In genomic region chr1:101995984-101996731, GRCh38 we compare ENCODE assay signal across 13 cellular contexts. TPM values are rescaled to one million over a fixed set of nuclear protein-coding genes. Genes with fewer than 3 reads are reported as not detected.
DNase-seq lines count a peak whose midpoint lies in the region; ATAC-seq, FAIRE-seq and TF ChIP-seq lines count a peak whose summit lies in the region.
"Had no signal": no experiment of that assay in that cellular context is flagged by ENCODE, and none has a peak within 500 bp of the region (broad histone marks: within the 10 kb centered on the region; RNA-seq: fewer than 3 reads in every experiment).

No MANE protein-coding gene starts in this region.

- peaks cover 24% of the 10 kb centered on the region for H3K4me1 Mint-ChIP-seq in brain
- peaks cover 15% of the 10 kb centered on the region for H3K4me1 Mint-ChIP-seq in nephron progenitor cell
- H3K4me1 Mint-ChIP-seq: CD14-positive monocyte had no signal

- TF ChIP-seq CTCF in brain (conservative IDR thresholded peaks at IDR 0.05): no peak
- no peak for TF ChIP-seq CTCF in nephron progenitor cell (IDR thresholded peaks at IDR 0.05)

- H3K27ac Mint-ChIP-seq in brain (peak overlapping the region in 4 of 5 experiments; percentile 37 to 88 (median 52)), nephron progenitor cell (no peak overlapping the region)
- H3K27ac Mint-ChIP-seq: CD14-positive monocyte had no signal

- peak; percentile 81 for DNase-seq in DMS53 (lab: John Stamatoyannopoulos, UW)
- peak; percentile 51 for DNase-seq in NCI-H1105 treated with DMSO at 0.1 percent for 48 hours (lab: John Stamatoyannopoulos, UW)
- DNase-seq in nephron progenitor cell: peak; percentile 10
- no peak for DNase-seq in RCC 7860 (ENCODE audit: low spot score)
- DNase-seq: effector CD8-positive, alpha-beta T cell; sigmoid colon had no signal

- peaks cover 36% of the 10 kb centered on the region for H3K27me3 Mint-ChIP-seq in brain
- peaks cover 42% of the 10 kb centered on the region for H3K27me3 Mint-ChIP-seq in nephron progenitor cell (ENCODE audit: low read depth, poor library complexity)

- FAIRE-seq in RCC 7860 (lab: Jason Lieb, UNC): no peak
- FAIRE-seq: TTC549 had no signal

- H3K4me3 Mint-ChIP-seq in brain (peak overlapping the region; percentile 88 to 93 (median 90)), nephron progenitor cell (peak overlapping the region; percentile 78)
- H3K4me3 Mint-ChIP-seq: CD14-positive monocyte had no signal

- H3K36me3 Mint-ChIP-seq in brain (no peaks in the 10 kb centered on the region), nephron progenitor cell (ENCODE audit: low read depth) (no peaks in the 10 kb centered on the region)
- H3K36me3 Mint-ChIP-seq: CD14-positive monocyte had no signal

- ATAC-seq in HG03521 (IDR thresholded peaks at IDR 0.05; ENCODE audit: unreplicated experiment) (no peak), GM19467 (IDR thresholded peaks at IDR 0.05; ENCODE audit: unreplicated experiment) (no peak), HG02610 (IDR thresholded peaks at IDR 0.05; ENCODE audit: unreplicated experiment) (no peak)

- H3K9me3 Mint-ChIP-seq in brain: peaks cover 0 to 3% (median 0%) of the 10 kb centered on the region in 5 experiments
- no peaks in the 10 kb centered on the region for H3K9me3 Mint-ChIP-seq in nephron progenitor cell

RNA-seq across cellular contexts. Expression of gene OLFM3, which starts 0.6 kb away (rescaled TPM):
- polyA plus RNA-seq in brain (ENCODE audit: insufficient read depth, low read depth, low replicate concordance): 1.2 TPM
- polyA plus RNA-seq: CD14-positive monocyte, heart left ventricle had no signal
